In genomic region chr1:116504308-116505156, GRCh38 we compare ENCODE assay signal across 8 cellular contexts.
DNase-seq lines count a peak whose midpoint lies in the region; ATAC-seq and TF ChIP-seq lines count a peak whose summit lies in the region.

No MANE protein-coding gene starts in this region.

- ATAC-seq in GM21529 (IDR thresholded peaks at IDR 0.05; ENCODE audit: unreplicated experiment) (peak; percentile 90), omental fat pad (ENCODE audit: low FRiP score) (peak; percentile 34)

- peak overlapping the region in 1 of 2 donors; percentile 40 for H3K9ac ChIP-seq in duodenal mucosa (ENCODE audit: low read depth in 1 of 2, low read length in 2 of 2)

- H3K4me3 ChIP-seq in duodenal mucosa (ENCODE audit: low read depth in 1 of 2, low read length in 2 of 2), result no peak overlapping the region
- H3K4me3 ChIP-seq in tibial nerve, result no peak overlapping the region

- no peak for TF ChIP-seq CTCF in omental fat pad (IDR thresholded peaks at IDR 0.05)
- TF ChIP-seq CTCF in tibial nerve (IDR thresholded peaks at IDR 0.05), result no peak

- DNase-seq in CMK (ENCODE audit: low read depth) (peak; percentile 48), KBM-7 (peak; percentile 86), omental fat pad (ENCODE audit: low spot score) (no peak), tibial nerve (ENCODE audit: low spot score in 2 of 2) (peak; percentile 30 to 51), NCI-H1694 (lab: John Stamatoyannopoulos, UW) (no peak)
- peak; percentile 82 for DNase-seq in activated CD4-positive, alpha-beta T cell treated with anti-CD3 and anti-CD28 coated beads for 48 hours

- no peak for TF ChIP-seq POLR2A in tibial nerve (IDR thresholded peaks at IDR 0.05)

- in situ Hi-C loops in KBM-7 (cut with MboI; ENCODE audit: low pct_unique_long_range_greater_than_20kb, low sequenced_read_pairs), result no loop called here

- H3K27ac ChIP-seq in duodenal mucosa (ENCODE audit: low read depth, low read length) (peak overlapping the region; percentile 43), tibial nerve (peak overlapping the region in 2 of 4 donors; percentile 49 to 53)

- H3K9me3 ChIP-seq in duodenal mucosa (ENCODE audit: control insufficient read depth in 1 of 2, low read length in 2 of 2), result no peaks in the 10 kb centered on the region
- H3K9me3 ChIP-seq in tibial nerve, result no peaks in the 10 kb centered on the region

- no peaks in the 10 kb centered on the region for H3K36me3 ChIP-seq in duodenal mucosa (ENCODE audit: control insufficient read depth in 1 of 2, insufficient read depth in 2 of 2, low read length in 2 of 2)
- no peaks in the 10 kb centered on the region for H3K36me3 ChIP-seq in tibial nerve

- H3K27me3 ChIP-seq in duodenal mucosa (ENCODE audit: control insufficient read depth in 1 of 2, insufficient read depth in 2 of 2, low read length in 2 of 2), result no peaks in the 10 kb centered on the region
- H3K27me3 ChIP-seq in tibial nerve, result no peaks in the 10 kb centered on the region

- TF ChIP-seq EP300 in tibial nerve (IDR thresholded peaks at IDR 0.05), result peak in 1 of 2 donors; percentile 66

- H3K4me1 ChIP-seq in duodenal mucosa (ENCODE audit: control insufficient read depth in 1 of 2, insufficient read depth in 2 of 2, low read length in 2 of 2) (peaks cover 43 to 64% of the 10 kb centered on the region in 2 donors), tibial nerve (peaks cover 0 to 13% (median 0%) of the 10 kb centered on the region in 4 donors)

- WGBS in tibial nerve, 2 donors, result 61 to 68% methylated on average over 8 of the region's 8 CpGs

Comparison
In these comparisons a context has a peak if more than half of its experiments do, and no peak if none do; other contexts are left out.
1. DNase-seq: peak in CMK (single experiment), KBM-7 (single experiment), activated CD4-positive, alpha-beta T cell treated with anti-CD3 and anti-CD28 coated beads for 48 hours (single experiment) and tibial nerve (2 of 2); none in omental fat pad (single experiment) and NCI-H1694 (single experiment).